34 cellular contexts compared by ENCODE assay signal in the genomic region with DNA sequence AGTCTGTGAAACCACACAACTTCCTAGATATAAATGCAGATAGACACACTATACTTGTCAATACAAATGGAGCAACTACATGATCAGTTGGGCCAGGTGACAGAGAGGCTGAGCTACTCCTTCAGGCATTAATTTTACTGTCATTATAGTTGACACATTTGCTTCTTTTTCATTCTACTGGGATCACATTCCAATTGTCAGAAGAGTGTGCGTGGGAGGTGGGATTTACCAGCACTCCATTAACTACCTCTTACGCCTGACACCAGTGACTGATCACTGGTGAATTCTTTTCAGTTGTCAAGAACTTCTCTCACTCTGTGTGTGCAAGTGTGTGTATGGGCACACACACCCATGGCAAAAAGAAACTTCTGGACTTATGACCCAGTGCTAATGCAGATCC.
"Had no signal": no experiment of that assay in that cellular context is flagged by ENCODE, and none has a peak within 500 bp of the region (broad histone marks: within the 10 kb centered on the region; RNA-seq: fewer than 3 reads in every experiment).

No MANE protein-coding gene starts in this region.

- H3K4me1 ChIP-seq: adrenal gland, body of pancreas, breast epithelium had no signal

- H3K27ac ChIP-seq: adrenal gland, body of pancreas, brain microvascular endothelial cell, breast epithelium, VCaP had no signal

- H3K27me3 ChIP-seq: adrenal gland, body of pancreas, brain microvascular endothelial cell, breast epithelium had no signal

- DNase-seq: activated B cell treated with CpG ODN at 0.5 μM for 24 hours; activated CD4-positive, alpha-beta memory T cell treated with anti-CD3 and anti-CD28 coated beads for 36 hours; activated CD4-positive, alpha-beta T cell treated with anti-CD3 and anti-CD28 coated beads for 4 hours; activated CD4-positive, alpha-beta T cell treated with anti-CD3 and anti-CD28 coated beads, Interleukin-2, amount 10 ng/mL, durations not matched to agents 24 days and 14 days; activated CD4-positive, alpha-beta T cell treated with anti-CD3 and anti-CD28 coated beads, Interleukin-2, amount 50 U/mL, for 1 hour; activated CD4-positive, alpha-beta T cell treated with anti-CD3 and anti-CD28 coated beads, Interleukin-2, amount 50 U/mL, for 4 hours; activated CD4-positive, CD25-positive, alpha-beta regulatory T cell treated with anti-CD3 and anti-CD28 coated beads, Interleukin-2, amount 50 U/mL, for 72 hours; activated CD8-positive, alpha-beta memory T cell treated with anti-CD3 and anti-CD28 coated beads, Interleukin-2, amount 50 U/mL, for 4 hours; activated CD8-positive, alpha-beta T cell treated with anti-CD3 and anti-CD28 coated beads for 36 hours; activated effector memory CD4-positive, alpha-beta T cell treated with anti-CD3 and anti-CD28 coated beads, Interleukin-2, amount 50 U/mL, for 16 hours; activated gamma-delta T cell treated with Interleukin-2 at 50 U/mL for 16 hours; activated naive CD4-positive, alpha-beta T cell; activated naive CD4-positive, alpha-beta T cell treated with anti-CD3 and anti-CD28 coated beads for 36 hours; activated naive CD4-positive, alpha-beta T cell treated with anti-CD3 and anti-CD28 coated beads, Interleukin-2, amount 50 U/mL, for 16 hours; activated naive CD8-positive, alpha-beta T cell treated with anti-CD3 and anti-CD28 coated beads for 36 hours; activated T-cell treated with anti-CD3 and anti-CD28 coated beads for 4 hours; activated T-cell treated with anti-CD3 and anti-CD28 coated beads, Interleukin-2, amount 50 U/mL, for 1 hour; activated T-cell treated with anti-CD3 and anti-CD28 coated beads, Interleukin-2, amount 50 U/mL, for 4 hours; activated T-cell treated with anti-CD3 and anti-CD28 coated beads, Interleukin-2, amount 50 U/mL, for 72 hours; adrenal gland; amniotic stem cell; aorta; body of pancreas; brain microvascular endothelial cell; central memory CD4-positive, alpha-beta T cell; T-helper 1 cell; T-helper 2 cell; T-helper 9 cell had no signal

- H3K4me3 ChIP-seq: adrenal gland, body of pancreas, breast epithelium had no signal

- FAIRE-seq: astrocyte, TTC549 had no signal

- ATAC-seq: activated CD8-positive, alpha-beta T cell treated with anti-CD3 and anti-CD28 coated beads for 36 hours; activated naive CD4-positive, alpha-beta T cell treated with anti-CD3 and anti-CD28 coated beads, Interleukin-2, amount 50 U/mL, for 72 hours; activated T-cell treated with anti-CD3 and anti-CD28 coated beads, Interleukin-2, amount 50 U/mL, for 4 hours; activated T-cell treated with anti-CD3 and anti-CD28 coated beads, Interleukin-2, amount 50 U/mL, for 72 hours; activated T-helper 17 cell treated with anti-CD3 and anti-CD28 coated beads, Interleukin-2, amount 50 U/mL, for 72 hours; body of pancreas had no signal

- H3K36me3 ChIP-seq: adrenal gland, brain microvascular endothelial cell, breast epithelium had no signal

- H3K9me3 ChIP-seq: adrenal gland, body of pancreas had no signal
